18 cellular contexts compared by ENCODE assay signal in genomic region chr20:5172903-5173463, GRCh38. TPM values are rescaled to one million over a fixed set of nuclear protein-coding genes. Genes with fewer than 3 reads are reported as not detected.
DNase-seq lines count a peak whose midpoint lies in the region; ATAC-seq and TF ChIP-seq lines count a peak whose summit lies in the region.
"Had no signal": no experiment of that assay in that cellular context is flagged by ENCODE, and none has a peak within 500 bp of the region (broad histone marks: within the 10 kb centered on the region; RNA-seq: fewer than 3 reads in every experiment).

No MANE protein-coding gene starts in this region.

- no peak overlapping the region for H4K91ac ChIP-seq in IMR-90 (ENCODE audit: insufficient read depth, low read depth, low read length)

- H3K27ac Mint-ChIP-seq in CD4-positive, CD25-positive, alpha-beta regulatory T cell, result peak overlapping the region in 2 of 3 donors; percentile 59 to 71
- H3K27ac Mint-ChIP-seq in natural killer cell, result peak overlapping the region; percentile 67 to 71

- intact Hi-C loops in IMR-90 (cut with micrococcal nuclease), result no loop called here
- intact Hi-C loops in esophagus muscularis mucosa (cut with DNase I), result no loop called here
- intact Hi-C loops in natural killer cell (cut with micrococcal nuclease), result no loop called here

- TF ChIP-seq POLR2A in IMR-90 (IDR thresholded peaks at IDR 0.05; ENCODE audit: low read depth, low read length) (no peak), esophagus muscularis mucosa (IDR thresholded peaks at IDR 0.05; ENCODE audit: low read depth) (no peak)

- TF ChIP-seq CTCF in IMR-90 (conservative IDR thresholded peaks at IDR 0.05; ENCODE audit: low read depth, low read length), result no peak
- no peak for TF ChIP-seq CTCF in esophagus muscularis mucosa (IDR thresholded peaks at IDR 0.05)
- no peak for TF ChIP-seq CTCF in natural killer cell (IDR thresholded peaks at IDR 0.05)

- H3K4me3 ChIP-seq in CD4-positive, CD25-positive, alpha-beta regulatory T cell (ENCODE audit: low read depth, low read length), result no peak overlapping the region
- H3K4me3 ChIP-seq in IMR-90 (ENCODE audit: insufficient read depth, low read depth, low read length) (no peak overlapping the region), esophagus muscularis mucosa (no peak overlapping the region)
- H3K4me3 ChIP-seq: PC-9, tibial artery had no signal

- H3K4me1 Mint-ChIP-seq in CD4-positive, CD25-positive, alpha-beta regulatory T cell, result peaks cover 12 to 43% (median 23%) of the 10 kb centered on the region in 4 donors
- peaks cover 48 to 52% of the 10 kb centered on the region in 2 donors for H3K4me1 Mint-ChIP-seq in natural killer cell

- peaks cover 17% of the 10 kb centered on the region for H3K36me3 Mint-ChIP-seq in CD4-positive, CD25-positive, alpha-beta regulatory T cell
- H3K36me3 Mint-ChIP-seq in natural killer cell, result no peaks in the 10 kb centered on the region

- H2BK5ac ChIP-seq in IMR-90 (ENCODE audit: low read depth, low read length, poor library complexity, severe bottlenecking), result no peak overlapping the region

- H3K36me3 ChIP-seq in CD4-positive, CD25-positive, alpha-beta regulatory T cell (ENCODE audit: control insufficient read depth, insufficient read depth, low read length), result peaks cover 48% of the 10 kb centered on the region
- H3K36me3 ChIP-seq in IMR-90 (ENCODE audit: control insufficient read depth, insufficient read depth, low read length), result peaks cover 17% of the 10 kb centered on the region
- H3K36me3 ChIP-seq in esophagus muscularis mucosa, result peaks cover 0 to 48% (median 30%) of the 10 kb centered on the region in 4 donors

- no peak overlapping the region for H2BK20ac ChIP-seq in IMR-90 (ENCODE audit: low read depth, low read length)

- H3K79me1 ChIP-seq in IMR-90 (ENCODE audit: low read depth in 1 of 2, low read length in 2 of 2), result peaks cover 41 to 77% of the 10 kb centered on the region in 2 experiments

- H4K8ac ChIP-seq in IMR-90 (ENCODE audit: low read depth in 2 of 2, low read length in 2 of 2), result no peak overlapping the region

- H3K27me3 Mint-ChIP-seq in CD4-positive, CD25-positive, alpha-beta regulatory T cell, result no peaks in the 10 kb centered on the region
- no peaks in the 10 kb centered on the region for H3K27me3 Mint-ChIP-seq in natural killer cell (ENCODE audit: low read depth in 2 of 2)

- no peak overlapping the region for H2AFZ ChIP-seq in IMR-90 (replicated peaks; ENCODE audit: low read length, poor library complexity)
- H2AFZ ChIP-seq: PC-9 had no signal

- H3K4me3 Mint-ChIP-seq in CD4-positive, CD25-positive, alpha-beta regulatory T cell, result no peak overlapping the region
- no peak overlapping the region for H3K4me3 Mint-ChIP-seq in natural killer cell

- no TSS peak for BruUV-seq in IMR-90 (replicated peaks; lab: Mats Ljungman, UMichigan)

- no peak overlapping the region for H3K14ac ChIP-seq in IMR-90 (replicated peaks; ENCODE audit: low read depth, low read length)

- no peak overlapping the region for H3K23ac ChIP-seq in IMR-90 (ENCODE audit: low read depth, low read length)

- H3K56ac ChIP-seq in IMR-90 (ENCODE audit: extremely low read depth, insufficient read depth, low read length), result no peak overlapping the region

- TF ChIP-seq EP300 in esophagus muscularis mucosa (IDR thresholded peaks at IDR 0.05), result no peak

- dilution Hi-C loops in IMR-90 (cut with HindIII; ENCODE audit: low sequenced_read_pairs, unreplicated experiment), result no loop called here

- H3K27ac ChIP-seq in CD4-positive, CD25-positive, alpha-beta regulatory T cell (ENCODE audit: insufficient read depth, low read length, poor library complexity, severe bottlenecking), result no peak overlapping the region
- H3K27ac ChIP-seq in IMR-90 (ENCODE audit: insufficient read depth, low read length) (no peak overlapping the region), esophagus muscularis mucosa (replicated peaks in 1 of 4) (peak overlapping the region in 3 of 4 donors; percentile 12 to 73 (median 59))
- H3K27ac ChIP-seq: PC-9 had no signal

- H3K18ac ChIP-seq in IMR-90 (ENCODE audit: low read depth, low read length), result no peak overlapping the region

- H3K4ac ChIP-seq in IMR-90 (ENCODE audit: low read depth, low read length), result peak overlapping the region; percentile 21; the same call in 1 of the 2 replicates

- H4K20me1 ChIP-seq in IMR-90 (ENCODE audit: insufficient read depth, low read length), result peaks cover 36% of the 10 kb centered on the region

- no peak overlapping the region for H4K5ac ChIP-seq in IMR-90 (ENCODE audit: low read depth, low read length)

- H3K9me3 Mint-ChIP-seq in CD4-positive, CD25-positive, alpha-beta regulatory T cell, result no peaks in the 10 kb centered on the region
- H3K9me3 Mint-ChIP-seq in natural killer cell, result no peaks in the 10 kb centered on the region

- no peak overlapping the region for H2AK9ac ChIP-seq in IMR-90 (replicated peaks; ENCODE audit: low read depth, low read length, poor library complexity)

- peaks cover 34% of the 10 kb centered on the region for H3K9me1 ChIP-seq in IMR-90 (ENCODE audit: insufficient read depth, low read length)

- no peak overlapping the region for H2BK120ac ChIP-seq in IMR-90 (ENCODE audit: low read depth, low read length)

- ATAC-seq in CD4-positive, CD25-positive, alpha-beta regulatory T cell (ENCODE audit: low read depth in 2 of 2), result no peak
- ATAC-seq in IMR-90 (ENCODE audit: low read depth), result no peak
- ATAC-seq in natural killer cell, result peak in 1 of 3 donors; percentile 37

- H3K9me3 ChIP-seq in CD4-positive, CD25-positive, alpha-beta regulatory T cell (ENCODE audit: control insufficient read depth in 2 of 2, low read length in 2 of 2), result no peaks in the 10 kb centered on the region
- no peaks in the 10 kb centered on the region for H3K9me3 ChIP-seq in IMR-90 (ENCODE audit: control insufficient read depth, insufficient read depth, low read length)
- H3K9me3 ChIP-seq in esophagus muscularis mucosa, result no peaks in the 10 kb centered on the region
- H3K9me3 ChIP-seq: tibial artery had no signal

- in situ Hi-C loops in IMR-90 (cut with MboI; ENCODE audit: low sequenced_read_pairs), result no loop called here

- no peaks in the 10 kb centered on the region for H3K27me3 ChIP-seq in CD4-positive, CD25-positive, alpha-beta regulatory T cell (ENCODE audit: control insufficient read depth, insufficient read depth, low read length)
- H3K27me3 ChIP-seq in IMR-90 (ENCODE audit: control insufficient read depth, insufficient read depth, low read length) (no peaks in the 10 kb centered on the region), esophagus muscularis mucosa (no peaks in the 10 kb centered on the region)
- H3K27me3 ChIP-seq: tibial artery had no signal

- WGBS in IMR-90 (ENCODE audit: extremely low coverage in 2 of 2, insufficient read length in 1 of 2), 2 experiments, result 96% methylated on average over 4 of the region's 8 CpGs; no CpG with 5 or more reads in 1 of the 2 experiments
- WGBS in esophagus muscularis mucosa, result 90% methylated on average over 8 of the region's 8 CpGs

- H2BK15ac ChIP-seq in IMR-90 (ENCODE audit: low read depth, low read length), result no peak overlapping the region

- TF ChIP-seq RAD21 in IMR-90 (IDR thresholded peaks at IDR 0.05; ENCODE audit: low read length), result no peak

- H3K4me2 ChIP-seq in IMR-90 (ENCODE audit: low read depth, low read length), result no peak overlapping the region
- H3K4me2 ChIP-seq: PC-9 had no signal

- no peak for DNase-seq in CD4-positive, CD25-positive, alpha-beta regulatory T cell
- no peak for DNase-seq in IMR-90
- no peak for DNase-seq in esophagus muscularis mucosa (ENCODE audit: extremely low spot score)
- no peak for DNase-seq in natural killer cell
- no peak for DNase-seq in HK-2 (ENCODE audit: unreplicated experiment)
- no peak for DNase-seq in NOMO-1 treated with dmso at 0.1 percent for 144 hours (lab: John Stamatoyannopoulos, UW; ENCODE audit: unreplicated experiment)
- DNase-seq in iPS-NIHi7 (ENCODE audit: extremely low spot score), result no peak
- DNase-seq in NCI-H524 (lab: John Stamatoyannopoulos, UW), result no peak
- DNase-seq: activated CD4-positive, alpha-beta T cell treated with anti-CD3 and anti-CD28 coated beads for 1 hour; activated naive CD4-positive, alpha-beta T cell treated with anti-CD3 and anti-CD28 coated beads, Interleukin-2, amount 50 U/mL, for 16 hours; DMS 273 treated with DMSO at 0.1 percent for 48 hours; effector CD4-positive, alpha-beta T cell; KG1; NCI-H1092; NCI-H774; PC-9; T1000; tibial artery had no signal

- peaks cover 11% of the 10 kb centered on the region for H3K4me1 ChIP-seq in CD4-positive, CD25-positive, alpha-beta regulatory T cell (ENCODE audit: control insufficient read depth, insufficient read depth, low read length, poor library complexity, severe bottlenecking)
- peaks cover 11% of the 10 kb centered on the region for H3K4me1 ChIP-seq in IMR-90 (ENCODE audit: control insufficient read depth, insufficient read depth, low read length)
- H3K4me1 ChIP-seq in esophagus muscularis mucosa, result peaks cover 68 to 83% (median 68%) of the 10 kb centered on the region in 4 donors

- H3K9ac ChIP-seq in IMR-90 (ENCODE audit: low read depth, low read length), result no peak overlapping the region

- H2AK5ac ChIP-seq in IMR-90 (ENCODE audit: low read depth, low read length), result no peak overlapping the region

- CTCF ChIA-PET in IMR-90 (lab: Yijun Ruan, JAX), result no interaction called here

- POLR2A ChIA-PET in IMR-90 (lab: Charles Lee; ENCODE audit: unreplicated experiment), result no interaction called here

TF ChIP-seq in IMR-90, 13 proteins besides CTCF, POLR2A, EP300 and RAD21:
- TF ChIP-seq BHLHE40 (IDR thresholded peaks at IDR 0.05; ENCODE audit: low read depth, low read length) (no peak), MAZ (IDR thresholded peaks at IDR 0.05; ENCODE audit: borderline replicate concordance, low read depth, low read length) (no peak)

RNA-seq across cellular contexts. Expression of gene CDS2, which starts 46.2 kb away (rescaled TPM):
- total RNA-seq in CD4-positive, CD25-positive, alpha-beta regulatory T cell, result 77.9 TPM
- polyA plus RNA-seq in CD4-positive, CD25-positive, alpha-beta regulatory T cell, result 10 to 100 TPM; 47.6 to 75.4 (median 51.5) TPM
- total RNA-seq in IMR-90 (2012; rRNA removed) (47.1 and 57.5 TPM in 2 replicates), esophagus muscularis mucosa (10 to 100 TPM; 54.8 to 83.1 (median 69.7) TPM), natural killer cell (10 to 100 TPM; 45.6 to 54.7 (median 53.8) TPM)
- polyA plus RNA-seq in IMR-90 (2012; rRNA removed), result 14.2 and 17.0 TPM in 2 replicates
- 5.6 and 7.2 TPM in 2 replicates for polyA plus RNA-seq in IMR-90 (2012; cell fraction: cytosol; rRNA removed)
- 3.1 and 12.8 TPM in 2 replicates for polyA plus RNA-seq in IMR-90 (2012; cell fraction: nucleus; rRNA removed; ENCODE audit: low replicate concordance)

RNA-seq across cellular contexts. Expression of gene PCNA, which starts 53.2 kb away (rescaled TPM):
- 33.0 TPM for total RNA-seq in CD4-positive, CD25-positive, alpha-beta regulatory T cell
- polyA plus RNA-seq in CD4-positive, CD25-positive, alpha-beta regulatory T cell, result 10 to 100 TPM; 67.5 to 89.9 (median 76.2) TPM
- total RNA-seq in IMR-90 (2012; rRNA removed) (155 and 222 TPM in 2 replicates), esophagus muscularis mucosa (10 to 100 TPM; 25.0 to 37.8 (median 35.9) TPM), natural killer cell (10 to 100 TPM; 41.5 to 50.6 (median 46.9) TPM)
- 185 and 213 TPM in 2 replicates for polyA plus RNA-seq in IMR-90 (2012; rRNA removed)
- polyA plus RNA-seq in IMR-90 (2012; cell fraction: cytosol; rRNA removed), result 92.7 and 174 TPM in 2 replicates
- polyA plus RNA-seq in IMR-90 (2012; cell fraction: nucleus; rRNA removed; ENCODE audit: low replicate concordance), result 81.5 and 150 TPM in 2 replicates

Comparison
In these comparisons a context has a peak if more than half of its experiments do, and no peak if none do; other contexts are left out.
1. H3K27ac ChIP-seq: peak in esophagus muscularis mucosa (3 of 4); none in CD4-positive, CD25-positive, alpha-beta regulatory T cell (single experiment) and IMR-90 (single experiment).